Comparison of ENCODE assay signal across 8 cellular contexts in genomic region chrX:41276661-41277506, GRCh38. TPM values are rescaled to one million over a fixed set of nuclear protein-coding genes. Genes with fewer than 3 reads are reported as not detected.
A peak's percentile ranks its signal among the peaks of the same experiment; 100 is the strongest.
DNase-seq lines count a peak whose midpoint lies in the region; ATAC-seq and TF ChIP-seq lines count a peak whose summit lies in the region.

No MANE protein-coding gene starts in this region.

- ATAC-seq in activated T-cell treated with anti-CD3 and anti-CD28 coated beads, Interleukin-2, amount 50 U/mL, for 72 hours (replicated peaks in 1 of 2), result no peak
- ATAC-seq in HG03045 (IDR thresholded peaks at IDR 0.05; ENCODE audit: unreplicated experiment), result no peak

- CTCF ChIA-PET in activated naive CD4-positive, alpha-beta T cell treated with anti-CD3 and anti-CD28 coated beads, Interleukin-2, amount 10 ng/mL, durations not matched to agents 7 days and 5 days (lab: Charles Lee), result interaction anchor here (0.5 to 0.6 kb wide), 3 partner anchors 54 to 454 kb away, joined by 3 read pairs; no protein-coding TSS in a partner anchor

- TF ChIP-seq CTCF in testis (IDR thresholded peaks at IDR 0.05), result no peak

- H3K4me1 ChIP-seq in testis, result no peaks in the 10 kb centered on the region

- H3K27me3 ChIP-seq in testis, result no peaks in the 10 kb centered on the region

- H3K27ac ChIP-seq in testis, result peak overlapping the region in 1 of 2 donors; percentile 39

- H3K27ac Mint-ChIP-seq in activated naive CD4-positive, alpha-beta T cell treated with anti-CD3 and anti-CD28 coated beads, Interleukin-2, amount 10 ng/mL, durations not matched to agents 7 days and 5 days, result peak overlapping the region; percentile 81
- no peak overlapping the region for H3K27ac Mint-ChIP-seq in activated T-cell treated with anti-CD3 and anti-CD28 coated beads, Interleukin-2, amount 50 U/mL, for 72 hours
- peak overlapping the region in 4 of 6 donors; percentile 28 to 77 (median 62) for H3K27ac Mint-ChIP-seq in immature natural killer cell

- H3K27me3 Mint-ChIP-seq in activated naive CD4-positive, alpha-beta T cell treated with anti-CD3 and anti-CD28 coated beads, Interleukin-2, amount 10 ng/mL, durations not matched to agents 7 days and 5 days, result no peaks in the 10 kb centered on the region
- peaks cover 20% of the 10 kb centered on the region for H3K27me3 Mint-ChIP-seq in activated T-cell treated with anti-CD3 and anti-CD28 coated beads, Interleukin-2, amount 50 U/mL, for 72 hours (ENCODE audit: low read depth)
- H3K27me3 Mint-ChIP-seq in immature natural killer cell (ENCODE audit: low read depth in 3 of 3), result peaks cover 1 to 5% (median 2%) of the 10 kb centered on the region in 3 donors

- no peaks in the 10 kb centered on the region for H3K9me3 Mint-ChIP-seq in activated naive CD4-positive, alpha-beta T cell treated with anti-CD3 and anti-CD28 coated beads, Interleukin-2, amount 10 ng/mL, durations not matched to agents 7 days and 5 days
- no peaks in the 10 kb centered on the region for H3K9me3 Mint-ChIP-seq in activated T-cell treated with anti-CD3 and anti-CD28 coated beads, Interleukin-2, amount 50 U/mL, for 72 hours
- peaks cover 0 to 2% (median 0%) of the 10 kb centered on the region in 6 donors for H3K9me3 Mint-ChIP-seq in immature natural killer cell

- no peaks in the 10 kb centered on the region for H3K36me3 Mint-ChIP-seq in activated naive CD4-positive, alpha-beta T cell treated with anti-CD3 and anti-CD28 coated beads, Interleukin-2, amount 10 ng/mL, durations not matched to agents 7 days and 5 days
- no peaks in the 10 kb centered on the region for H3K36me3 Mint-ChIP-seq in activated T-cell treated with anti-CD3 and anti-CD28 coated beads, Interleukin-2, amount 50 U/mL, for 72 hours (ENCODE audit: insufficient read depth in 2 of 2)
- H3K36me3 Mint-ChIP-seq in immature natural killer cell, result no peaks in the 10 kb centered on the region

- H3K9me3 ChIP-seq in testis, result no peaks in the 10 kb centered on the region

- H3K4me3 Mint-ChIP-seq in activated naive CD4-positive, alpha-beta T cell treated with anti-CD3 and anti-CD28 coated beads, Interleukin-2, amount 10 ng/mL, durations not matched to agents 7 days and 5 days, result peak overlapping the region; percentile 72
- H3K4me3 Mint-ChIP-seq in activated T-cell treated with anti-CD3 and anti-CD28 coated beads, Interleukin-2, amount 50 U/mL, for 72 hours, result peak overlapping the region; percentile 74 to 86
- peak overlapping the region; percentile 81 to 86 (median 83) for H3K4me3 Mint-ChIP-seq in immature natural killer cell

- peak; percentile 25 for DNase-seq in activated naive CD4-positive, alpha-beta T cell treated with anti-CD3 and anti-CD28 coated beads, Interleukin-2, amount 10 ng/mL, durations not matched to agents 7 days and 5 days
- no peak for DNase-seq in activated naive CD4-positive, alpha-beta T cell treated with Interleukin-2 at 50 U/mL for 16 hours
- DNase-seq in activated T-cell treated with anti-CD3 and anti-CD28 coated beads, Interleukin-2, amount 50 U/mL, for 72 hours, result peak in 1 of 2 donors; percentile 4
- DNase-seq in immature natural killer cell (peak in 1 of 3 donors; percentile 2), testis (no peak), activated gamma-delta T cell (lab: John Stamatoyannopoulos, UW) (no peak), NCI-H2196 treated with DMSO at 0.1 percent for 48 hours (lab: John Stamatoyannopoulos, UW; ENCODE audit: unreplicated experiment) (no peak)

- intact Hi-C loops in testis (cut with DNase I; ENCODE audit: low total_unique reads), result no loop called here

- no peak for TF ChIP-seq POLR2A in testis (IDR thresholded peaks at IDR 0.05)

- 11 to 18% methylated on average over 14 of the region's 19 CpGs for WGBS in testis, 2 donors

- peak overlapping the region; percentile 44 to 61 for H3K4me3 ChIP-seq in testis

- H3K4me1 Mint-ChIP-seq in activated naive CD4-positive, alpha-beta T cell treated with anti-CD3 and anti-CD28 coated beads, Interleukin-2, amount 10 ng/mL, durations not matched to agents 7 days and 5 days, result peaks cover 17% of the 10 kb centered on the region
- peaks cover 13% of the 10 kb centered on the region for H3K4me1 Mint-ChIP-seq in activated T-cell treated with anti-CD3 and anti-CD28 coated beads, Interleukin-2, amount 50 U/mL, for 72 hours (ENCODE audit: low read depth)
- peaks cover 19 to 23% of the 10 kb centered on the region in 2 donors for H3K4me1 Mint-ChIP-seq in immature natural killer cell

- H3K36me3 ChIP-seq in testis (ENCODE audit: low read depth, missing control alignments), result no peaks in the 10 kb centered on the region

RNA-seq across cellular contexts. Expression of gene DDX3X, which starts 57.1 kb away (rescaled TPM):
- 100 to 1,000 TPM; 251 to 419 TPM for total RNA-seq in activated T-cell treated with anti-CD3 and anti-CD28 coated beads, Interleukin-2, amount 50 U/mL, for 72 hours
- 100 to 1,000 TPM; 113 to 214 (median 160) TPM for polyA plus RNA-seq in immature natural killer cell
- 100 to 1,000 TPM; 121 to 157 TPM for total RNA-seq in testis
- polyA plus RNA-seq in testis (ENCODE audit: insufficient read depth, low read depth, low replicate concordance), result 133 TPM
